ENCODE assay signal across 1 cellular context in the genomic region with DNA sequence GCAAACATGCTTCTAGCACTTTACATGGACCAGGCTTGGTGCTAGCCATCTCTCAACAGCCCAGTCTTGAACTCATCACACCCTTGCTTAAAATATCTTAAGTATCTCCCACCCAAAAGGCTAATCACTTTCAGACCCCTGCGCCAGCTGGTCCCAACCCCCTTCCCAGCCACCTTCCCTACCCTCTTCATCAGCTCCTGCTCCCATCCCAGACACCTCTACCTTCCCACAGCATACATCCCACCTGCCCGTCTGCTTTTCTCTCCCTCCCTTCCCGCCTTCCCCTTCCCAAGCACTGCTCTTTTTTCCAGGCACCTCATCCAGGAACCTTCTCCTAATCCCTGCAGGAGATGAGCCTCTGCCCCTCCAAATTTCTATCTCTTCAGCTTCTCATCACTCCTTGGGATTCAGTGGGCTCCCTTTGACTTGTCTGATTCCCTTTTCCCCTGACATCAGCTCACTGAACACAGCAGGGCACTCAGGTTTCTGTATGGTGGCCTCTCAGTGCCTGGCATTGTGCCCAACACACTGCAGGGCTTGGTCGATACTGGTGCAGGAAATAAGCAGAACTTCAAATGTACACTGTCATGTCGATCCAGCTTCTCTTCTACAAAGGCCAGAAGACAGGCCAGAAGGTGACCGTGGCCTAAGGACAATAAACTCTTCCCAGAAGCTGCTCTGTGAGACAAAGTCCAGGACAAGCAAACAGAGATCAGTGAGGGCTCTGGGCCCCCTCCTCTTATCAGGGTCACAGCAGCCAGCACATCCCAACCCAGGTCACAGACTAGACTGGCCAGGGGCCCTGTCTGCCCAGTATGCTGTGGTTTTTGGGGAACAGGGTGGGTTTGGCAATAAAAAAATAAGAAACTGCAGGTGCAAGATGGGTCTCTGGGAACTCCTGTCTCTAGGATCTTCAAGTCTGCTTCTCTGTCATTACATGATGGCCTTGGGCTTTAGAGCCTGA.
TF ChIP-seq lines count a peak whose summit lies in the region.

No MANE protein-coding gene starts in this region.

TF ChIP-seq in HepG2, 621 proteins besides CTCF, POLR2A, EP300 and RAD21 (continued from another document and continues in another):
- TF ChIP-seq NBN (conservative IDR thresholded peaks at IDR 0.05) (no peak), ATM (IDR thresholded peaks at IDR 0.05; ENCODE audit: borderline replicate concordance) (no peak), ZNF558 (CRISPR knock-in tag; IDR thresholded peaks at IDR 0.05; ENCODE audit: borderline replicate concordance) (no peak), MYC (CRISPR knock-in tag; IDR thresholded peaks at IDR 0.05; ENCODE audit: borderline replicate concordance) (peak; percentile 56; the same call in 1 of the 2 replicates), RFXANK (CRISPR knock-in tag; IDR thresholded peaks at IDR 0.05) (no peak), ZNF724P (CRISPR knock-in tag; IDR thresholded peaks at IDR 0.05; ENCODE audit: borderline replicate concordance) (peak; percentile 73; the same call in 1 of the 2 replicates), SP140L (CRISPR knock-in tag; IDR thresholded peaks at IDR 0.05; ENCODE audit: borderline replicate concordance) (no peak), ZNF317 (CRISPR knock-in tag; IDR thresholded peaks at IDR 0.05) (peak; percentile 31; the same call in 1 of the 2 replicates), ZNF616 (CRISPR knock-in tag; IDR thresholded peaks at IDR 0.05; ENCODE audit: low read depth) (no peak), BORCS8-MEF2B (CRISPR knock-in tag; IDR thresholded peaks at IDR 0.05) (peak; percentile 17; the same call in 1 of the 2 replicates), NKX3-1 (CRISPR knock-in tag; IDR thresholded peaks at IDR 0.05) (no peak), ZNF543 (CRISPR knock-in tag; IDR thresholded peaks at IDR 0.05) (no peak), FOXK1 (CRISPR knock-in tag; IDR thresholded peaks at IDR 0.05; ENCODE audit: borderline replicate concordance, low read depth) (peak; percentile 80; the same call in 1 of the 2 replicates), ZNF879 (CRISPR knock-in tag; IDR thresholded peaks at IDR 0.05) (no peak), BCL6 (CRISPR knock-in tag; IDR thresholded peaks at IDR 0.05) (peak; percentile 86), RXRA (CRISPR knock-in tag; IDR thresholded peaks at IDR 0.05) (peak; percentile 98), KMT2A (CRISPR knock-in tag; IDR thresholded peaks at IDR 0.05) (no peak), KLF15 (CRISPR knock-in tag; IDR thresholded peaks at IDR 0.05; ENCODE audit: borderline replicate concordance) (no peak), RARA (CRISPR knock-in tag; IDR thresholded peaks at IDR 0.05) (peak; percentile 97), ISL2 (CRISPR knock-in tag; IDR thresholded peaks at IDR 0.05) (peak; percentile 82; the same call in 1 of the 2 replicates), RFX1 (IDR thresholded peaks at IDR 0.05) (no peak), ZNF383 (CRISPR knock-in tag; IDR thresholded peaks at IDR 0.05; ENCODE audit: borderline replicate concordance) (no peak), KDM4B (CRISPR knock-in tag; IDR thresholded peaks at IDR 0.05) (peak; percentile 23; the same call in 1 of the 2 replicates), ZKSCAN1 (IDR thresholded peaks at IDR 0.05; ENCODE audit: low read length) (no peak), YEATS2 (CRISPR knock-in tag; IDR thresholded peaks at IDR 0.05; ENCODE audit: borderline replicate concordance) (no peak)
- TF ChIP-seq, protein P1, sequence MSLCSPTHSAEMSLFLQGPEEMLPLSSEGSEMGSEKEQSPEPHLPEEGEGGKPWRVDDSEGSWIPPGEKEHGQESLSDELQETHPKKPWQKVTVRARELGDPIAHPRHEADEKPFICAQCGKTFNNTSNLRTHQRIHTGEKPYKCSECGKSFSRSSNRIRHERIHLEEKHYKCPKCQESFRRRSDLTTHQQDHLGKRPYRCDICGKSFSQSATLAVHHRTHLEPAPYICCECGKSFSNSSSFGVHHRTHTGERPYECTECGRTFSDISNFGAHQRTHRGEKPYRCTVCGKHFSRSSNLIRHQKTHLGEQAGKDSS (CRISPR knock-in tag; IDR thresholded peaks at IDR 0.05; ENCODE audit: borderline replicate concordance, low read depth): no peak
- TF ChIP-seq, protein P2, sequence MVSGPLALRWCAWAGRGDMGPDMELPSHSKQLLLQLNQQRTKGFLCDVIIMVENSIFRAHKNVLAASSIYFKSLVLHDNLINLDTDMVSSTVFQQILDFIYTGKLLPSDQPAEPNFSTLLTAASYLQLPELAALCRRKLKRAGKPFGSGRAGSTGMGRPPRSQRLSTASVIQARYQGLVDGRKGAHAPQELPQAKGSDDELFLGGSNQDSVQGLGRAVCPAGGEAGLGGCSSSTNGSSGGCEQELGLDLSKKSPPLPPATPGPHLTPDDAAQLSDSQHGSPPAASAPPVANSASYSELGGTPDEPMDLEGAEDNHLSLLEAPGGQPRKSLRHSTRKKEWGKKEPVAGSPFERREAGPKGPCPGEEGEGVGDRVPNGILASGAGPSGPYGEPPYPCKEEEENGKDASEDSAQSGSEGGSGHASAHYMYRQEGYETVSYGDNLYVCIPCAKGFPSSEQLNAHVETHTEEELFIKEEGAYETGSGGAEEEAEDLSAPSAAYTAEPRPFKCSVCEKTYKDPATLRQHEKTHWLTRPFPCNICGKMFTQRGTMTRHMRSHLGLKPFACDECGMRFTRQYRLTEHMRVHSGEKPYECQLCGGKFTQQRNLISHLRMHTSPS (CRISPR knock-in tag; IDR thresholded peaks at IDR 0.05; ENCODE audit: low read depth): peak; percentile 95
- TF ChIP-seq, protein P3, sequence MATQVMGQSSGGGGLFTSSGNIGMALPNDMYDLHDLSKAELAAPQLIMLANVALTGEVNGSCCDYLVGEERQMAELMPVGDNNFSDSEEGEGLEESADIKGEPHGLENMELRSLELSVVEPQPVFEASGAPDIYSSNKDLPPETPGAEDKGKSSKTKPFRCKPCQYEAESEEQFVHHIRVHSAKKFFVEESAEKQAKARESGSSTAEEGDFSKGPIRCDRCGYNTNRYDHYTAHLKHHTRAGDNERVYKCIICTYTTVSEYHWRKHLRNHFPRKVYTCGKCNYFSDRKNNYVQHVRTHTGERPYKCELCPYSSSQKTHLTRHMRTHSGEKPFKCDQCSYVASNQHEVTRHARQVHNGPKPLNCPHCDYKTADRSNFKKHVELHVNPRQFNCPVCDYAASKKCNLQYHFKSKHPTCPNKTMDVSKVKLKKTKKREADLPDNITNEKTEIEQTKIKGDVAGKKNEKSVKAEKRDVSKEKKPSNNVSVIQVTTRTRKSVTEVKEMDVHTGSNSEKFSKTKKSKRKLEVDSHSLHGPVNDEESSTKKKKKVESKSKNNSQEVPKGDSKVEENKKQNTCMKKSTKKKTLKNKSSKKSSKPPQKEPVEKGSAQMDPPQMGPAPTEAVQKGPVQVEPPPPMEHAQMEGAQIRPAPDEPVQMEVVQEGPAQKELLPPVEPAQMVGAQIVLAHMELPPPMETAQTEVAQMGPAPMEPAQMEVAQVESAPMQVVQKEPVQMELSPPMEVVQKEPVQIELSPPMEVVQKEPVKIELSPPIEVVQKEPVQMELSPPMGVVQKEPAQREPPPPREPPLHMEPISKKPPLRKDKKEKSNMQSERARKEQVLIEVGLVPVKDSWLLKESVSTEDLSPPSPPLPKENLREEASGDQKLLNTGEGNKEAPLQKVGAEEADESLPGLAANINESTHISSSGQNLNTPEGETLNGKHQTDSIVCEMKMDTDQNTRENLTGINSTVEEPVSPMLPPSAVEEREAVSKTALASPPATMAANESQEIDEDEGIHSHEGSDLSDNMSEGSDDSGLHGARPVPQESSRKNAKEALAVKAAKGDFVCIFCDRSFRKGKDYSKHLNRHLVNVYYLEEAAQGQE (IDR thresholded peaks at IDR 0.05; ENCODE audit: borderline replicate concordance in 1 of 2, low read depth in 1 of 2, low read length in 2 of 2): no peak
- TF ChIP-seq, protein P4, sequence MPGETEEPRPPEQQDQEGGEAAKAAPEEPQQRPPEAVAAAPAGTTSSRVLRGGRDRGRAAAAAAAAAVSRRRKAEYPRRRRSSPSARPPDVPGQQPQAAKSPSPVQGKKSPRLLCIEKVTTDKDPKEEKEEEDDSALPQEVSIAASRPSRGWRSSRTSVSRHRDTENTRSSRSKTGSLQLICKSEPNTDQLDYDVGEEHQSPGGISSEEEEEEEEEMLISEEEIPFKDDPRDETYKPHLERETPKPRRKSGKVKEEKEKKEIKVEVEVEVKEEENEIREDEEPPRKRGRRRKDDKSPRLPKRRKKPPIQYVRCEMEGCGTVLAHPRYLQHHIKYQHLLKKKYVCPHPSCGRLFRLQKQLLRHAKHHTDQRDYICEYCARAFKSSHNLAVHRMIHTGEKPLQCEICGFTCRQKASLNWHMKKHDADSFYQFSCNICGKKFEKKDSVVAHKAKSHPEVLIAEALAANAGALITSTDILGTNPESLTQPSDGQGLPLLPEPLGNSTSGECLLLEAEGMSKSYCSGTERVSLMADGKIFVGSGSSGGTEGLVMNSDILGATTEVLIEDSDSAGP (CRISPR knock-in tag; IDR thresholded peaks at IDR 0.05; ENCODE audit: borderline replicate concordance): peak; percentile 11; the same call in 1 of the 2 replicates
- TF ChIP-seq, protein P5, sequence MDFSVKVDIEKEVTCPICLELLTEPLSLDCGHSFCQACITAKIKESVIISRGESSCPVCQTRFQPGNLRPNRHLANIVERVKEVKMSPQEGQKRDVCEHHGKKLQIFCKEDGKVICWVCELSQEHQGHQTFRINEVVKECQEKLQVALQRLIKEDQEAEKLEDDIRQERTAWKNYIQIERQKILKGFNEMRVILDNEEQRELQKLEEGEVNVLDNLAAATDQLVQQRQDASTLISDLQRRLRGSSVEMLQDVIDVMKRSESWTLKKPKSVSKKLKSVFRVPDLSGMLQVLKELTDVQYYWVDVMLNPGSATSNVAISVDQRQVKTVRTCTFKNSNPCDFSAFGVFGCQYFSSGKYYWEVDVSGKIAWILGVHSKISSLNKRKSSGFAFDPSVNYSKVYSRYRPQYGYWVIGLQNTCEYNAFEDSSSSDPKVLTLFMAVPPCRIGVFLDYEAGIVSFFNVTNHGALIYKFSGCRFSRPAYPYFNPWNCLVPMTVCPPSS (IDR thresholded peaks at IDR 0.05): no peak
- TF ChIP-seq, protein P6, sequence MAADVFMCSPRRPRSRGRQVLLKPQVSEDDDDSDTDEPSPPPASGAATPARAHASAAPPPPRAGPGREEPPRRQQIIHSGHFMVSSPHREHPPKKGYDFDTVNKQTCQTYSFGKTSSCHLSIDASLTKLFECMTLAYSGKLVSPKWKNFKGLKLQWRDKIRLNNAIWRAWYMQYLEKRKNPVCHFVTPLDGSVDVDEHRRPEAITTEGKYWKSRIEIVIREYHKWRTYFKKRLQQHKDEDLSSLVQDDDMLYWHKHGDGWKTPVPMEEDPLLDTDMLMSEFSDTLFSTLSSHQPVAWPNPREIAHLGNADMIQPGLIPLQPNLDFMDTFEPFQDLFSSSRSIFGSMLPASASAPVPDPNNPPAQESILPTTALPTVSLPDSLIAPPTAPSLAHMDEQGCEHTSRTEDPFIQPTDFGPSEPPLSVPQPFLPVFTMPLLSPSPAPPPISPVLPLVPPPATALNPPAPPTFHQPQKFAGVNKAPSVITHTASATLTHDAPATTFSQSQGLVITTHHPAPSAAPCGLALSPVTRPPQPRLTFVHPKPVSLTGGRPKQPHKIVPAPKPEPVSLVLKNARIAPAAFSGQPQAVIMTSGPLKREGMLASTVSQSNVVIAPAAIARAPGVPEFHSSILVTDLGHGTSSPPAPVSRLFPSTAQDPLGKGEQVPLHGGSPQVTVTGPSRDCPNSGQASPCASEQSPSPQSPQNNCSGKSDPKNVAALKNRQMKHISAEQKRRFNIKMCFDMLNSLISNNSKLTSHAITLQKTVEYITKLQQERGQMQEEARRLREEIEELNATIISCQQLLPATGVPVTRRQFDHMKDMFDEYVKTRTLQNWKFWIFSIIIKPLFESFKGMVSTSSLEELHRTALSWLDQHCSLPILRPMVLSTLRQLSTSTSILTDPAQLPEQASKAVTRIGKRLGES (CRISPR knock-in tag; IDR thresholded peaks at IDR 0.05; ENCODE audit: borderline replicate concordance): no peak
- TF ChIP-seq, protein P7, sequence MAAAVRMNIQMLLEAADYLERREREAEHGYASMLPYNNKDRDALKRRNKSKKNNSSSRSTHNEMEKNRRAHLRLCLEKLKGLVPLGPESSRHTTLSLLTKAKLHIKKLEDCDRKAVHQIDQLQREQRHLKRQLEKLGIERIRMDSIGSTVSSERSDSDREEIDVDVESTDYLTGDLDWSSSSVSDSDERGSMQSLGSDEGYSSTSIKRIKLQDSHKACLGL (CRISPR knock-in tag; IDR thresholded peaks at IDR 0.05): no peak
- TF ChIP-seq, protein P8, sequence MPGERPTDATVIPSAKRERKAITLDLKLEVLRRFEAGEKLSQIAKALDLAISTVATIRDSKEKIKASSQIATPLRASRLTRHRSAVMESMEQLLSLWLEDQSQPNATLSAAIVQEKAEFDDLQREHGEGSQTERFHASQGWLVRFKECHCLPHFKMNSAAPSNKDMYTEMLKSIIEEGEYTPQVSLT (CRISPR knock-in tag; IDR thresholded peaks at IDR 0.05; ENCODE audit: borderline replicate concordance, low read depth): no peak
- TF ChIP-seq, protein P9, sequence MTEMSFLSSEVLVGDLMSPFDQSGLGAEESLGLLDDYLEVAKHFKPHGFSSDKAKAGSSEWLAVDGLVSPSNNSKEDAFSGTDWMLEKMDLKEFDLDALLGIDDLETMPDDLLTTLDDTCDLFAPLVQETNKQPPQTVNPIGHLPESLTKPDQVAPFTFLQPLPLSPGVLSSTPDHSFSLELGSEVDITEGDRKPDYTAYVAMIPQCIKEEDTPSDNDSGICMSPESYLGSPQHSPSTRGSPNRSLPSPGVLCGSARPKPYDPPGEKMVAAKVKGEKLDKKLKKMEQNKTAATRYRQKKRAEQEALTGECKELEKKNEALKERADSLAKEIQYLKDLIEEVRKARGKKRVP (CRISPR knock-in tag; IDR thresholded peaks at IDR 0.05): peak in 1 of 2 experiments; percentile 59; a peak in 1 of 4 replicates
- TF ChIP-seq, protein P10, sequence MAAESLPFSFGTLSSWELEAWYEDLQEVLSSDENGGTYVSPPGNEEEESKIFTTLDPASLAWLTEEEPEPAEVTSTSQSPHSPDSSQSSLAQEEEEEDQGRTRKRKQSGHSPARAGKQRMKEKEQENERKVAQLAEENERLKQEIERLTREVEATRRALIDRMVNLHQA (CRISPR knock-in tag; IDR thresholded peaks at IDR 0.05): no peak
- TF ChIP-seq, protein P11, sequence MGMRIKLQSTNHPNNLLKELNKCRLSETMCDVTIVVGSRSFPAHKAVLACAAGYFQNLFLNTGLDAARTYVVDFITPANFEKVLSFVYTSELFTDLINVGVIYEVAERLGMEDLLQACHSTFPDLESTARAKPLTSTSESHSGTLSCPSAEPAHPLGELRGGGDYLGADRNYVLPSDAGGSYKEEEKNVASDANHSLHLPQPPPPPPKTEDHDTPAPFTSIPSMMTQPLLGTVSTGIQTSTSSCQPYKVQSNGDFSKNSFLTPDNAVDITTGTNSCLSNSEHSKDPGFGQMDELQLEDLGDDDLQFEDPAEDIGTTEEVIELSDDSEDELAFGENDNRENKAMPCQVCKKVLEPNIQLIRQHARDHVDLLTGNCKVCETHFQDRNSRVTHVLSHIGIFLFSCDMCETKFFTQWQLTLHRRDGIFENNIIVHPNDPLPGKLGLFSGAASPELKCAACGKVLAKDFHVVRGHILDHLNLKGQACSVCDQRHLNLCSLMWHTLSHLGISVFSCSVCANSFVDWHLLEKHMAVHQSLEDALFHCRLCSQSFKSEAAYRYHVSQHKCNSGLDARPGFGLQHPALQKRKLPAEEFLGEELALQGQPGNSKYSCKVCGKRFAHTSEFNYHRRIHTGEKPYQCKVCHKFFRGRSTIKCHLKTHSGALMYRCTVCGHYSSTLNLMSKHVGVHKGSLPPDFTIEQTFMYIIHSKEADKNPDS (CRISPR knock-in tag; IDR thresholded peaks at IDR 0.05): 0 out of 2 replicates have a peak, but pooled peaks have one; percentile 65
